In genomic region chr10:110870823-110871235, GRCh38 we compare ENCODE assay signal across 8 cellular contexts. TPM values are rescaled to one million over a fixed set of nuclear protein-coding genes. Genes with fewer than 3 reads are reported as not detected.
DNase-seq lines count a peak whose midpoint lies in the region; ATAC-seq and TF ChIP-seq lines count a peak whose summit lies in the region.

No MANE protein-coding gene starts in this region.

- H3K9me3 ChIP-seq in lung (ENCODE audit: control insufficient read depth in 2 of 2, insufficient read depth in 1 of 2, low read length in 1 of 2) = no peaks in the 10 kb centered on the region

- DNase-seq in activated T-cell treated with anti-CD3 and anti-CD28 coated beads, Interleukin-2, amount 50 U/mL, for 72 hours = no peak
- DNase-seq in activated T-cell treated with anti-CD3 and anti-CD28 coated beads, Interleukin-2, amount 50 U/mL, for 1 hour = no peak
- DNase-seq in lung (ENCODE audit: low spot score) = no peak
- no peak for DNase-seq in type B pancreatic cell (ENCODE audit: extremely low spot score, unreplicated experiment)
- no peak for DNase-seq in stimulated activated CD4-positive, alpha-beta T cell treated with anti-CD3 and anti-CD28 coated beads, Interleukin-2, amount 100 ng/mL, for 48 hours
- no peak for DNase-seq in iPS-NIHi7 (ENCODE audit: extremely low spot score)

- WGBS in lung, 2 donors = 86 to 92% methylated on average over 10 of the region's 10 CpGs

- no peak for TF ChIP-seq CTCF in lung (IDR thresholded peaks at IDR 0.05; ENCODE audit: control extremely low read depth, extremely low read depth)
- no peak for TF ChIP-seq CTCF in type B pancreatic cell (conservative IDR thresholded peaks at IDR 0.05)

- ATAC-seq in activated T-cell treated with anti-CD3 and anti-CD28 coated beads, Interleukin-2, amount 50 U/mL, for 72 hours (replicated peaks in 1 of 2) = no peak
- ATAC-seq in lung (ENCODE audit: insufficient read depth, low FRiP score) = no peak
- ATAC-seq in GM18858 (IDR thresholded peaks at IDR 0.05; ENCODE audit: unreplicated experiment) = no peak

- H3K27ac Mint-ChIP-seq in activated T-cell treated with anti-CD3 and anti-CD28 coated beads, Interleukin-2, amount 50 U/mL, for 72 hours = peak overlapping the region; percentile 96
- peak overlapping the region; percentile 98 for H3K27ac Mint-ChIP-seq in type B pancreatic cell

- H3K9me3 Mint-ChIP-seq in activated T-cell treated with anti-CD3 and anti-CD28 coated beads, Interleukin-2, amount 50 U/mL, for 72 hours = no peaks in the 10 kb centered on the region
- no peaks in the 10 kb centered on the region for H3K9me3 Mint-ChIP-seq in type B pancreatic cell

- H3K4me1 ChIP-seq in lung (ENCODE audit: control insufficient read depth in 2 of 2, insufficient read depth in 2 of 2, low read length in 2 of 2) = peaks cover 2 to 5% of the 10 kb centered on the region in 2 donors

- peak overlapping the region; percentile 81 to 99 for H3K4me3 Mint-ChIP-seq in activated T-cell treated with anti-CD3 and anti-CD28 coated beads, Interleukin-2, amount 50 U/mL, for 72 hours
- peak overlapping the region; percentile 98 for H3K4me3 Mint-ChIP-seq in type B pancreatic cell

- no peak overlapping the region for H3K4me3 ChIP-seq in lung

- no peaks in the 10 kb centered on the region for H3K27me3 Mint-ChIP-seq in activated T-cell treated with anti-CD3 and anti-CD28 coated beads, Interleukin-2, amount 50 U/mL, for 72 hours (ENCODE audit: low read depth)
- no peaks in the 10 kb centered on the region for H3K27me3 Mint-ChIP-seq in type B pancreatic cell

- peak overlapping the region; percentile 95 for H3K27ac ChIP-seq in angular gyrus (ENCODE audit: low read depth, low read length)
- peak overlapping the region; percentile 79 to 86 for H3K27ac ChIP-seq in lung (ENCODE audit: low read depth in 1 of 2, low read length in 1 of 2)

- no peaks in the 10 kb centered on the region for H3K27me3 ChIP-seq in lung (ENCODE audit: control insufficient read depth, insufficient read depth)

- H3K36me3 ChIP-seq in lung (ENCODE audit: control insufficient read depth in 2 of 2, insufficient read depth in 2 of 2, low read length in 2 of 2) = no peaks in the 10 kb centered on the region

- H3K4me1 Mint-ChIP-seq in activated T-cell treated with anti-CD3 and anti-CD28 coated beads, Interleukin-2, amount 50 U/mL, for 72 hours (ENCODE audit: low read depth) = peaks cover 68% of the 10 kb centered on the region
- peaks cover 38% of the 10 kb centered on the region for H3K4me1 Mint-ChIP-seq in type B pancreatic cell (ENCODE audit: unreplicated experiment)

- H3K36me3 Mint-ChIP-seq in activated T-cell treated with anti-CD3 and anti-CD28 coated beads, Interleukin-2, amount 50 U/mL, for 72 hours (ENCODE audit: insufficient read depth in 2 of 2) = peaks cover 7 to 19% of the 10 kb centered on the region in 2 donors
- no peaks in the 10 kb centered on the region for H3K36me3 Mint-ChIP-seq in type B pancreatic cell

RNA-seq across cellular contexts. Expression of gene PDCD4, which starts 0.9 kb away (rescaled TPM):
- total RNA-seq in activated T-cell treated with anti-CD3 and anti-CD28 coated beads, Interleukin-2, amount 50 U/mL, for 72 hours = 100 to 1,000 TPM; 340 to 386 TPM
- total RNA-seq in lung = 100 to 1,000 TPM in 1 of 2 donors, 10 to 100 TPM in 1; 35.6 to 186 TPM
- polyA plus RNA-seq in lung = 10 to 100 TPM; 26.7 to 31.4 TPM
- 122 and 145 TPM in 2 replicates for total RNA-seq in type B pancreatic cell (ENCODE audit: low replicate concordance)

RNA-seq across cellular contexts. Expression of gene BBIP1, which starts 48.2 kb away (rescaled TPM):
- 10 to 100 TPM; 25.7 to 34.5 TPM for total RNA-seq in activated T-cell treated with anti-CD3 and anti-CD28 coated beads, Interleukin-2, amount 50 U/mL, for 72 hours
- total RNA-seq in lung = 10 to 100 TPM; 27.5 to 42.4 TPM
- polyA plus RNA-seq in lung = 10 to 100 TPM; 20.5 to 33.7 TPM
- total RNA-seq in type B pancreatic cell (ENCODE audit: low replicate concordance) = 15.8 and 24.8 TPM in 2 replicates

RNA-seq across cellular contexts. Expression of gene SHOC2, which starts 48.6 kb away (rescaled TPM):
- 10 to 100 TPM; 66.1 to 71.3 TPM for total RNA-seq in activated T-cell treated with anti-CD3 and anti-CD28 coated beads, Interleukin-2, amount 50 U/mL, for 72 hours
- total RNA-seq in lung = 10 to 100 TPM; 47.2 to 74.9 TPM
- polyA plus RNA-seq in lung = 10 to 100 TPM; 17.3 to 23.5 TPM
- 38.7 and 44.3 TPM in 2 replicates for total RNA-seq in type B pancreatic cell (ENCODE audit: low replicate concordance)
